ENCODE assay signal across 15 cellular contexts in genomic region chr15:58467722-58468436, GRCh38. TPM values are rescaled to one million over a fixed set of nuclear protein-coding genes. Genes with fewer than 3 reads are reported as not detected.
A peak's percentile ranks its signal among the peaks of the same experiment; 100 is the strongest.
DNase-seq lines count a peak whose midpoint lies in the region; ATAC-seq and TF ChIP-seq lines count a peak whose summit lies in the region.
"Had no signal": no experiment of that assay in that cellular context is flagged by ENCODE, and none has a peak within 500 bp of the region (broad histone marks: within the 10 kb centered on the region; RNA-seq: fewer than 3 reads in every experiment).

No MANE protein-coding gene starts in this region.

- H3K4me2 ChIP-seq in IMR-90 (ENCODE audit: low read depth, low read length) = no peak overlapping the region

- peak overlapping the region; percentile 99 for H4K91ac ChIP-seq in IMR-90 (ENCODE audit: insufficient read depth, low read depth, low read length)

- no peak for DNase-seq in IMR-90
- DNase-seq in WTC11 (ENCODE audit: low spot score) = no peak
- no peak for DNase-seq in left lung
- DNase-seq in testis = peak; percentile 50
- no peak for DNase-seq in T-helper 1 cell
- DNase-seq in lower leg skin (ENCODE audit: low spot score in 2 of 2) = no peak
- DNase-seq in GM10266 (ENCODE audit: extremely low spot score) = no peak
- DNase-seq: activated naive CD4-positive, alpha-beta T cell; CD4-positive, alpha-beta memory T cell; effector memory CD4-positive, alpha-beta T cell; GF-D8; GOT3; right cardiac atrium; stimulated activated CD4-positive, alpha-beta T cell treated with anti-CD3 and anti-CD28 coated beads, Interleukin-4, amount 100 ng/mL, for 24 hours had no signal

- no peak for ATAC-seq in IMR-90 (ENCODE audit: low read depth)
- ATAC-seq in WTC11 = no peak
- ATAC-seq in left lung = peak; percentile 57
- ATAC-seq: right cardiac atrium had no signal

- peak overlapping the region; percentile 99 for H2BK120ac ChIP-seq in IMR-90 (ENCODE audit: low read depth, low read length)

- peak overlapping the region; percentile 97 for H3K18ac ChIP-seq in IMR-90 (ENCODE audit: low read depth, low read length)

- H3K27me3 ChIP-seq in IMR-90 (ENCODE audit: control insufficient read depth, insufficient read depth, low read length) (no peaks in the 10 kb centered on the region), left lung (no peaks in the 10 kb centered on the region), testis (no peaks in the 10 kb centered on the region)
- H3K27me3 ChIP-seq: cardiac muscle cell had no signal

- H3K27ac Mint-ChIP-seq in WTC11 = no peak overlapping the region
- H3K27ac Mint-ChIP-seq: CD4-positive, alpha-beta memory T cell had no signal

- BruUV-seq in IMR-90 (replicated peaks; lab: Mats Ljungman, UMichigan) = no TSS peak

- H2AK5ac ChIP-seq in IMR-90 (ENCODE audit: low read depth, low read length) = peak overlapping the region; percentile 87

- H2AK9ac ChIP-seq in IMR-90 (replicated peaks; ENCODE audit: low read depth, low read length, poor library complexity) = peak overlapping the region; percentile 9

- no peak overlapping the region for H2BK5ac ChIP-seq in IMR-90 (ENCODE audit: low read depth, low read length, poor library complexity, severe bottlenecking)

- H2BK20ac ChIP-seq in IMR-90 (ENCODE audit: low read depth, low read length) = peak overlapping the region; percentile 98

- CTCF ChIA-PET in IMR-90 (lab: Yijun Ruan, JAX) (interaction anchor here (1.0 kb wide), 1 partner anchor 199 kb away, joined by 3 read pairs; no protein-coding TSS in a partner anchor), WTC11 (lab: Charles Lee) (no interaction called here)

- peaks cover 24% of the 10 kb centered on the region for H3K4me1 Mint-ChIP-seq in WTC11

- peak overlapping the region; percentile 91; the same call in 2 of the 3 replicates for H2BK15ac ChIP-seq in IMR-90 (ENCODE audit: low read depth, low read length)

- H3K9me3 ChIP-seq in IMR-90 (ENCODE audit: control insufficient read depth, insufficient read depth, low read length) (peaks cover 2% of the 10 kb centered on the region; the same call in 1 of the 2 replicates), left lung (no peaks in the 10 kb centered on the region), testis (no peaks in the 10 kb centered on the region)

- 95% methylated on average over 3 of the region's 9 CpGs; no CpG with 5 or more reads in 1 of the 2 experiments for WGBS in IMR-90 (ENCODE audit: extremely low coverage in 2 of 2, insufficient read length in 1 of 2), 2 experiments
- 47 to 49% methylated on average over 9 of the region's 9 CpGs for WGBS in testis, 2 donors
- 91 to 93% methylated on average over 9 of the region's 9 CpGs for WGBS in lower leg skin, 2 donors

- POLR2A ChIA-PET in IMR-90 (lab: Charles Lee; ENCODE audit: unreplicated experiment) (no interaction called here), WTC11 (lab: Charles Lee) (no interaction called here)

- H3K27ac ChIP-seq in IMR-90 (ENCODE audit: insufficient read depth, low read length) (no peak overlapping the region), left lung (no peak overlapping the region), testis (no peak overlapping the region)
- H3K27ac ChIP-seq: cardiac muscle cell had no signal

- H3K4me3 Mint-ChIP-seq in WTC11 = no peak overlapping the region
- H3K4me3 Mint-ChIP-seq: CD4-positive, alpha-beta memory T cell had no signal

- H3K4me3 ChIP-seq in IMR-90 (ENCODE audit: insufficient read depth, low read depth, low read length) (no peak overlapping the region), left lung (no peak overlapping the region), testis (peak overlapping the region in 1 of 2 donors; percentile 35), lower leg skin (ENCODE audit: low read depth, poor library complexity, severe bottlenecking) (no peak overlapping the region)
- H3K4me3 ChIP-seq: cardiac muscle cell had no signal

- TF ChIP-seq CTCF in IMR-90 (conservative IDR thresholded peaks at IDR 0.05; ENCODE audit: low read depth, low read length) (no peak), WTC11 (IDR thresholded peaks at IDR 0.05) (no peak), left lung (IDR thresholded peaks at IDR 0.05) (no peak), testis (IDR thresholded peaks at IDR 0.05) (no peak), lower leg skin (IDR thresholded peaks at IDR 0.05) (no peak), GM10266 (IDR thresholded peaks at IDR 0.05; ENCODE audit: control insufficient read depth, insufficient read depth, low read depth, missing control alignments) (no peak)

- H2AFZ ChIP-seq in IMR-90 (replicated peaks; ENCODE audit: low read length, poor library complexity) = peak overlapping the region; percentile 5

- intact Hi-C loops in IMR-90 (cut with micrococcal nuclease) = no loop called here
- intact Hi-C loops in left lung (cut with DNase I) = no loop called here
- intact Hi-C loops in testis (cut with DNase I; ENCODE audit: low total_unique reads) = no loop called here
- intact Hi-C loops in lower leg skin (cut with DNase I; ENCODE audit: low total_unique reads) = no loop called here

- peak overlapping the region; percentile 96 for H3K14ac ChIP-seq in IMR-90 (replicated peaks; ENCODE audit: low read depth, low read length)

- no peak overlapping the region for H3K9ac ChIP-seq in IMR-90 (ENCODE audit: low read depth, low read length)

- no peak for TF ChIP-seq RAD21 in IMR-90 (IDR thresholded peaks at IDR 0.05; ENCODE audit: low read length)

- peaks cover 15% of the 10 kb centered on the region for H3K4me1 ChIP-seq in IMR-90 (ENCODE audit: control insufficient read depth, insufficient read depth, low read length)
- peaks cover 4 to 20% of the 10 kb centered on the region in 2 donors for H3K4me1 ChIP-seq in left lung
- H3K4me1 ChIP-seq in testis = peaks cover 7% of the 10 kb centered on the region

- no peak overlapping the region for H3K23ac ChIP-seq in IMR-90 (ENCODE audit: low read depth, low read length)

- H4K5ac ChIP-seq in IMR-90 (ENCODE audit: low read depth, low read length) = peak overlapping the region; percentile 19

- H3K9me1 ChIP-seq in IMR-90 (ENCODE audit: insufficient read depth, low read length) = peaks cover 25% of the 10 kb centered on the region

- H3K36me3 ChIP-seq in IMR-90 (ENCODE audit: control insufficient read depth, insufficient read depth, low read length) (no peaks in the 10 kb centered on the region), left lung (no peaks in the 10 kb centered on the region), testis (ENCODE audit: low read depth, missing control alignments) (no peaks in the 10 kb centered on the region)
- H3K36me3 ChIP-seq: cardiac muscle cell had no signal

- no peaks in the 10 kb centered on the region for H4K20me1 ChIP-seq in IMR-90 (ENCODE audit: insufficient read depth, low read length)

- H3K36me3 Mint-ChIP-seq in WTC11 = no peaks in the 10 kb centered on the region
- H3K36me3 Mint-ChIP-seq: CD4-positive, alpha-beta memory T cell had no signal

- dilution Hi-C loops in IMR-90 (cut with HindIII; ENCODE audit: low sequenced_read_pairs, unreplicated experiment) = no loop called here

- no peak for TF ChIP-seq POLR2A in IMR-90 (IDR thresholded peaks at IDR 0.05; ENCODE audit: low read depth, low read length)
- TF ChIP-seq POLR2A in testis (IDR thresholded peaks at IDR 0.05) = no peak
- TF ChIP-seq POLR2A in lower leg skin (IDR thresholded peaks at IDR 0.05) = no peak

- H3K9me3 Mint-ChIP-seq in WTC11 = no peaks in the 10 kb centered on the region
- H3K9me3 Mint-ChIP-seq: CD4-positive, alpha-beta memory T cell had no signal

- in situ Hi-C loops in IMR-90 (cut with MboI; ENCODE audit: low sequenced_read_pairs) = no loop called here

- H3K27me3 Mint-ChIP-seq in WTC11 (ENCODE audit: low read depth) = no peaks in the 10 kb centered on the region

- H4K8ac ChIP-seq in IMR-90 (ENCODE audit: low read depth in 2 of 2, low read length in 2 of 2) = peak overlapping the region; percentile 83 to 92; a peak in 3 of 4 replicates

- H3K56ac ChIP-seq in IMR-90 (ENCODE audit: extremely low read depth, insufficient read depth, low read length) = 0 out of 2 replicates have a peak overlapping the region, but pooled peaks have one; percentile 9

- H3K4ac ChIP-seq in IMR-90 (ENCODE audit: low read depth, low read length) = peak overlapping the region; percentile 98

- H3K79me1 ChIP-seq in IMR-90 (ENCODE audit: low read depth in 1 of 2, low read length in 2 of 2) = 0 out of 4 replicates have a peak, but pooled peaks cover 0 to 3% of the 10 kb centered on the region in 2 experiments

TF ChIP-seq in IMR-90, 13 proteins besides CTCF, POLR2A, EP300 and RAD21 (continues in another document):
- TF ChIP-seq RCOR1 (IDR thresholded peaks at IDR 0.05; ENCODE audit: insufficient replicate concordance, low read length) (no peak), RFX5 (IDR thresholded peaks at IDR 0.05; ENCODE audit: low read depth, low read length) (no peak), MAFK (IDR thresholded peaks at IDR 0.05; ENCODE audit: low read depth, low read length) (no peak)
- TF ChIP-seq, protein P1, sequence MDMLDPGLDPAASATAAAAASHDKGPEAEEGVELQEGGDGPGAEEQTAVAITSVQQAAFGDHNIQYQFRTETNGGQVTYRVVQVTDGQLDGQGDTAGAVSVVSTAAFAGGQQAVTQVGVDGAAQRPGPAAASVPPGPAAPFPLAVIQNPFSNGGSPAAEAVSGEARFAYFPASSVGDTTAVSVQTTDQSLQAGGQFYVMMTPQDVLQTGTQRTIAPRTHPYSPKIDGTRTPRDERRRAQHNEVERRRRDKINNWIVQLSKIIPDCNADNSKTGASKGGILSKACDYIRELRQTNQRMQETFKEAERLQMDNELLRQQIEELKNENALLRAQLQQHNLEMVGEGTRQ (IDR thresholded peaks at IDR 0.05; ENCODE audit: low read depth, low read length) = no peak

RNA-seq across cellular contexts. Expression of gene LIPC, which starts 36.1 kb away (rescaled TPM):
- under 0.01 TPM in 1 of 2 replicates, not detected in the other for total RNA-seq in IMR-90 (2012; rRNA removed)
- polyA plus RNA-seq in IMR-90 (2012; rRNA removed) = 0.07 and 0.14 TPM in 2 replicates
- 0.05 and 0.19 TPM in 2 replicates for polyA plus RNA-seq in IMR-90 (2012; cell fraction: cytosol; rRNA removed)
- 0.12 TPM in 1 of 2 replicates, not detected in the other for polyA plus RNA-seq in IMR-90 (2012; cell fraction: nucleus; rRNA removed; ENCODE audit: low replicate concordance)
- total RNA-seq in WTC11 (2021) = not detected in 3 replicates
- total RNA-seq in left lung = under 1 TPM; 0.58 to 0.76 TPM
- total RNA-seq in testis = under 1 TPM in 1 of 2 donors, not detected in 1; 0.12 TPM
- 0.37 TPM for polyA plus RNA-seq in testis (ENCODE audit: insufficient read depth, low read depth, low replicate concordance)
- total RNA-seq in lower leg skin = under 1 TPM in 2 of 4 donors, not detected in 2; 0.13 to 0.71 TPM
- total RNA-seq: cardiac muscle cell had no signal
- polyA plus RNA-seq: cardiac muscle cell had no signal
